In genomic region chr16:57462209-57462977, GRCh38 we compare ENCODE assay signal across 8 cellular contexts.
DNase-seq lines count a peak whose midpoint lies in the region; ATAC-seq and TF ChIP-seq lines count a peak whose summit lies in the region.

POLR2C (plus strand) TSS chr16:57462679; CDS start chr16:57462725, 46 bp downstream.

- TF ChIP-seq CTCF in AG09309 (IDR thresholded peaks at IDR 0.05; ENCODE audit: control insufficient read depth, insufficient read depth, low read depth, low read length, missing control alignments) = peak; percentile 95

- H3K4me3 ChIP-seq in AG09309 (ENCODE audit: control insufficient read depth, low read depth, low read length) = peak within 1 kb of the TSS; percentile 85

- ATAC-seq in GM18868 (IDR thresholded peaks at IDR 0.05; ENCODE audit: unreplicated experiment) = peak; percentile 97
- ATAC-seq in HG03135 (IDR thresholded peaks at IDR 0.05; ENCODE audit: unreplicated experiment) = peak; percentile 83

- peak; percentile 31 for DNase-seq in AG09309 (ENCODE audit: low read depth)
- DNase-seq in NCI-H345 treated with DMSO at 0.1 percent for 48 hours (lab: John Stamatoyannopoulos, UW; ENCODE audit: unreplicated experiment) = peak; percentile 56
- DNase-seq in activated CD4-positive, CD25-positive, alpha-beta regulatory T cell treated with anti-CD3 and anti-CD28 coated beads, Interleukin-2, amount 50 U/mL, for 72 hours = peak; percentile 96
- DNase-seq in cerebellar cortex (ENCODE audit: low spot score) = peak; percentile 81
- peak; percentile 52 for DNase-seq in kidney glomerular epithelial cell (lab: John Stamatoyannopoulos, UW)
- DNase-seq in stimulated activated CD4-positive, alpha-beta T cell treated with anti-CD3 and anti-CD28 coated beads, Interleukin-1b, Interleukin-23, amount 100 ng/mL, for 1 hour (ENCODE audit: low read depth in 2 of 2) = peak; percentile 77 to 89

Comparison
In these comparisons a context has a peak if more than half of its experiments do, and no peak if none do; other contexts are left out.
1. Peak in every context shown above with its lines: DNase-seq, ATAC-seq and H3K4me3 ChIP-seq.
2. DNase-seq: peak in every context shown above with its lines; median percentile 96 in activated CD4-positive, CD25-positive, alpha-beta regulatory T cell treated with anti-CD3 and anti-CD28 coated beads, Interleukin-2, amount 50 U/mL, for 72 hours; 83 in stimulated activated CD4-positive, alpha-beta T cell treated with anti-CD3 and anti-CD28 coated beads, Interleukin-1b, Interleukin-23, amount 100 ng/mL, for 1 hour; 81 in cerebellar cortex; 56 in NCI-H345 treated with DMSO at 0.1 percent for 48 hours; 52 in kidney glomerular epithelial cell; 31 in AG09309.